Comparison of ENCODE assay signal across 1 cellular context in the genomic region with DNA sequence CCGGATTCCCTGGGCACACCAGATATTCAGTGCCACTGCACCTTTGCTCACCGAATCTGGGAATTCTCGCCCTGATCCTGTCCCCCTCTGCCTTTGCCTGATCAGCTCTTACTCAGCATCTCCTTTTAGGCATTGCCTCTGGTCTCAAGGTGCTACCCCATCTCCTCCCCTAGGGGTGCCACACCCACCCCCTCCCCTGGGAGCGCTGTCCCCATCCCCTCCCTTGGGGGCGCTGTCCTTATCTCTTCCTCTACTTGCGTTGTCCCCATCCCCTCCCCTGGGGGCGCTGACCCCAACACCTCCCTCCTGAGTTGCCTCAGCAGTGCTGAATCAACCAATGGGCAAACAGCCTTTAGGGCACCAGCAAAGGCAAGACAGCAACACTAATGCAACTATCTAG.
TF ChIP-seq lines count a peak whose summit lies in the region.

No MANE protein-coding gene starts in this region.

TF ChIP-seq in WTC11, 78 proteins besides CTCF, POLR2A, EP300 and RAD21:
- TF ChIP-seq SP1 (CRISPR knock-in tag; conservative IDR thresholded peaks at IDR 0.05) (0 out of 2 replicates have a peak, but pooled peaks have one; percentile 29), TEAD4 (CRISPR knock-in tag; IDR thresholded peaks at IDR 0.05) (no peak)
